Comparison of ENCODE assay signal across 15 cellular contexts in the genomic region with DNA sequence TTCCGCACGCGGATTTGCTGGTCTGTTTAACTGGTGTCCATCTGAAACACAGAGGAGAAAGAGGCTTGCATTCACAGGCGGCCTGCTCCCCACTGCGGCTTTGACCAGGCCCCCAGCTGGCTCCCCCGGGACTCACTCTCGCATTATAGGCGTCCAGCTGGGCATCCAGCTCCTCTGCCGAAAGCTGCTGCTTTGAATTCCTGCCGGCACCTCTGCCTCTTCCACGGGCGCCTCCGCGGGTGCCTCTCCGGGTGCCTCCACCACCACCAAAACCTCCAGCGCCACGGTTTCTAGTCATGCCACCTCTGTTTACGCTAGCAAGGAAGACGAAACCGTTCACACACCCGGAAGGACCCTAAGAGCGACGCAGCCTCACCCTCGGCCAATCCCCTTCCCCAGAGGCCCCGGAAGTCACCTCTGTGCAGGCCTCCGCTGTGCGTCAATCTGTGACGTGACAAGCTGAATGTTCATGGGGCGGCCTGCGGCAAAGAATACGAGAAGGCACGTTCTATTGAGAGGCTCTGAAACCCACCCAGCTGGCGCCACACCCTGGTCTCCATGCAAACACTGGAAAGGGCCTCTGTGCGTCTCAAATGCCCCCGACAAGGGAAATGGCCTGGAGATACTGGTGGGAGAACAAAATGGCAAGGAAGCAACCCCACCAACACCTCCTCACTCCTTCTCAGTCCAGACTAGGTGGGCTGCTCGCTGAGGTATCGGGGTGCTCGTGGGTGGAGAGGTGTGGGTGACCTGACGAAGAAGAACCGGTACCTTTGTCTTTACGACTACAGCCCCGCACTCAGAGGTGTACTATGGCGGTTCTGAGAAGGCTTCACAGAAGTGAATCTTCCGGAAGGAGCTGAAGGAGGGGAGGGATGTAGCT. TPM values are rescaled to one million over a fixed set of nuclear protein-coding genes. Genes with fewer than 3 reads are reported as not detected.
DNase-seq lines count a peak whose midpoint lies in the region; ATAC-seq and TF ChIP-seq lines count a peak whose summit lies in the region.
"Had no signal": no experiment of that assay in that cellular context is flagged by ENCODE, and none has a peak within 500 bp of the region (broad histone marks: within the 10 kb centered on the region; RNA-seq: fewer than 3 reads in every experiment).

No MANE protein-coding gene starts in this region.

- intact Hi-C loops in activated CD8-positive, alpha-beta T cell treated with anti-CD3 and anti-CD28 coated beads for 36 hours (cut with micrococcal nuclease) = no loop called here

- H3K4me1 Mint-ChIP-seq in activated naive CD4-positive, alpha-beta T cell treated with anti-CD3 and anti-CD28 coated beads, Interleukin-2, amount 50 U/mL, for 24 hours = peaks cover 21% of the 10 kb centered on the region
- peaks cover 13% of the 10 kb centered on the region for H3K4me1 Mint-ChIP-seq in activated CD8-positive, alpha-beta T cell treated with anti-CD3 and anti-CD28 coated beads for 36 hours (ENCODE audit: low read depth)
- peaks cover 16 to 26% (median 20%) of the 10 kb centered on the region in 3 donors for H3K4me1 Mint-ChIP-seq in naive B cell

- H3K4me3 Mint-ChIP-seq in activated naive CD4-positive, alpha-beta T cell treated with anti-CD3 and anti-CD28 coated beads, Interleukin-2, amount 50 U/mL, for 24 hours = peak overlapping the region; percentile 89
- peak overlapping the region; percentile 85 for H3K4me3 Mint-ChIP-seq in activated CD8-positive, alpha-beta T cell treated with anti-CD3 and anti-CD28 coated beads for 36 hours
- peak overlapping the region in 6 of 8 donors; percentile 65 to 92 (median 70) for H3K4me3 Mint-ChIP-seq in naive B cell

- DNase-seq in activated naive CD4-positive, alpha-beta T cell treated with anti-CD3 and anti-CD28 coated beads, Interleukin-2, amount 50 U/mL, for 16 hours = no peak
- no peak for DNase-seq in activated CD8-positive, alpha-beta T cell treated with anti-CD3 and anti-CD28 coated beads for 36 hours
- DNase-seq in naive B cell = no peak
- no peak for DNase-seq in kidney glomerular epithelial cell (lab: John Stamatoyannopoulos, UW)
- no peak for DNase-seq in amniotic stem cell (lab: John Stamatoyannopoulos, UW)
- no peak for DNase-seq in AML-193 (lab: John Stamatoyannopoulos, UW)
- DNase-seq: brain microvascular endothelial cell; EL; mammary epithelial cell; NCI-H1048; NCI-H2171 treated with DMSO at 0.1 percent for 48 hours; stimulated activated CD4-positive, alpha-beta T cell treated with anti-CD3 and anti-CD28 coated beads, Interleukin-12 subunit alpha, Interleukin-12 subunit beta, amount 100 ng/mL, for 4 hours had no signal

- TF ChIP-seq CTCF in activated CD8-positive, alpha-beta T cell treated with anti-CD3 and anti-CD28 coated beads for 36 hours (IDR thresholded peaks at IDR 0.05) = no peak

- H3K36me3 Mint-ChIP-seq in activated naive CD4-positive, alpha-beta T cell treated with anti-CD3 and anti-CD28 coated beads, Interleukin-2, amount 50 U/mL, for 24 hours = peaks cover 15% of the 10 kb centered on the region
- H3K36me3 Mint-ChIP-seq in activated CD8-positive, alpha-beta T cell treated with anti-CD3 and anti-CD28 coated beads for 36 hours (ENCODE audit: low read depth) = peaks cover 63% of the 10 kb centered on the region
- peaks cover 3 to 13% of the 10 kb centered on the region in 2 donors for H3K36me3 Mint-ChIP-seq in naive B cell

- ATAC-seq in activated CD8-positive, alpha-beta T cell treated with anti-CD3 and anti-CD28 coated beads for 36 hours = no peak
- no peak for ATAC-seq in naive B cell (ENCODE audit: low read depth in 2 of 2)
- no peak for ATAC-seq in GM18502 (IDR thresholded peaks at IDR 0.05; ENCODE audit: poor library complexity, unreplicated experiment)
- ATAC-seq: pancreas had no signal

- peak overlapping the region; percentile 59 for H3K27ac Mint-ChIP-seq in activated naive CD4-positive, alpha-beta T cell treated with anti-CD3 and anti-CD28 coated beads, Interleukin-2, amount 50 U/mL, for 24 hours
- peak overlapping the region; percentile 42 for H3K27ac Mint-ChIP-seq in activated CD8-positive, alpha-beta T cell treated with anti-CD3 and anti-CD28 coated beads for 36 hours
- peak overlapping the region in 4 of 6 donors; percentile 32 to 78 (median 58) for H3K27ac Mint-ChIP-seq in naive B cell

- POLR2A ChIA-PET in activated CD8-positive, alpha-beta T cell treated with anti-CD3 and anti-CD28 coated beads for 36 hours (lab: Charles Lee) = interaction anchor here (0.6 to 3.1 kb wide), 8 partner anchors 8 to 211 kb away, joined by 3 to 14 read pairs (median 4); a partner anchor contains a TSS

- H3K27me3 Mint-ChIP-seq in activated naive CD4-positive, alpha-beta T cell treated with anti-CD3 and anti-CD28 coated beads, Interleukin-2, amount 50 U/mL, for 24 hours = no peaks in the 10 kb centered on the region
- no peaks in the 10 kb centered on the region for H3K27me3 Mint-ChIP-seq in activated CD8-positive, alpha-beta T cell treated with anti-CD3 and anti-CD28 coated beads for 36 hours
- H3K27me3 Mint-ChIP-seq in naive B cell = no peaks in the 10 kb centered on the region

- H3K9me3 Mint-ChIP-seq in activated naive CD4-positive, alpha-beta T cell treated with anti-CD3 and anti-CD28 coated beads, Interleukin-2, amount 50 U/mL, for 24 hours = no peaks in the 10 kb centered on the region
- no peaks in the 10 kb centered on the region for H3K9me3 Mint-ChIP-seq in activated CD8-positive, alpha-beta T cell treated with anti-CD3 and anti-CD28 coated beads for 36 hours
- H3K9me3 Mint-ChIP-seq in naive B cell = no peaks in the 10 kb centered on the region

- CTCF ChIA-PET in activated CD8-positive, alpha-beta T cell treated with anti-CD3 and anti-CD28 coated beads for 36 hours (lab: Charles Lee) = no interaction called here

RNA-seq across cellular contexts. Expression of a gene that starts 3.0 kb away (rescaled TPM):
- 100 to 1,000 TPM; 241 TPM for total RNA-seq in activated CD8-positive, alpha-beta T cell treated with anti-CD3 and anti-CD28 coated beads for 36 hours
- polyA plus RNA-seq in naive B cell (ENCODE audit: low read depth in 6 of 6) = 10 to 100 TPM; 25.5 to 53.9 (median 41.7) TPM

RNA-seq across cellular contexts. Expression of a gene that starts 3.2 kb away (rescaled TPM):
- 100 to 1,000 TPM; 122 to 130 TPM for total RNA-seq in activated CD8-positive, alpha-beta T cell treated with anti-CD3 and anti-CD28 coated beads for 36 hours
- polyA plus RNA-seq in naive B cell (ENCODE audit: low read depth in 6 of 6) = 100 to 1,000 TPM; 208 to 260 (median 218) TPM

RNA-seq across cellular contexts. Expression of a gene that starts 13.7 kb away (rescaled TPM):
- total RNA-seq in activated CD8-positive, alpha-beta T cell treated with anti-CD3 and anti-CD28 coated beads for 36 hours = under 1 TPM in 1 of 2 experiments, not detected in 1; 0.18 TPM
- under 1 TPM in 1 of 6 donors, not detected in 5; 0.24 TPM for polyA plus RNA-seq in naive B cell (ENCODE audit: low read depth in 6 of 6)
- total RNA-seq: mammary epithelial cell had no signal

RNA-seq across cellular contexts. Expression of a gene that starts 17.2 kb away (rescaled TPM):
- 100 to 1,000 TPM; 450 to 470 TPM for total RNA-seq in activated CD8-positive, alpha-beta T cell treated with anti-CD3 and anti-CD28 coated beads for 36 hours
- polyA plus RNA-seq in naive B cell (ENCODE audit: low read depth in 6 of 6) = 100 to 1,000 TPM in 1 of 6 donors, 10 to 100 TPM in 5; 42.9 to 116 (median 78.3) TPM

RNA-seq across cellular contexts. Expression of a gene that starts 22.9 kb away (rescaled TPM):
- total RNA-seq in activated CD8-positive, alpha-beta T cell treated with anti-CD3 and anti-CD28 coated beads for 36 hours = 10 to 100 TPM; 20.5 to 22.6 TPM
- polyA plus RNA-seq in naive B cell (ENCODE audit: low read depth in 6 of 6) = 10 to 100 TPM; 19.0 to 28.4 (median 21.2) TPM
